Comparison of ENCODE assay signal across 28 cellular contexts in the genomic region with DNA sequence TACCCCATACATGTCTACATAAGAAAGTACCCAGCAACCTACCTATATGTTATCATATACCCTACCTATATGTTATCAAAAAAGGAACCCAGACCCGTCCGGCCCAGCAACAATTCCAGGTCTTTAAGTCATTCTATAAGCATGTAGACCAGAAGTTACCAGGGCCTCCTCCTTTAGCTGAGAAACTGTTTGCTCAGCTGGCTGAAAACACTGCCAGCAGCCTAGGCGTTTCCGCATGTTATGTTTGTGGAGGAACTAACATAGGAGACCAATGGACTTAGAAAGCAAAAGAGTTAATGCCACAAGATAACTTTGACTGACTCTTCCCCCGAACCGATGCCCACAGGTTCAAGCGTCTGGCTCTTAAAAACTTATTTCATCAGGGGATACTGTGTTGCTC.
"Had no signal": no experiment of that assay in that cellular context is flagged by ENCODE, and none has a peak within 500 bp of the region (broad histone marks: within the 10 kb centered on the region; RNA-seq: fewer than 3 reads in every experiment).

No MANE protein-coding gene starts in this region.

- H3K27ac ChIP-seq: ascending aorta, brain microvascular endothelial cell, epithelial cell of prostate, esophagus squamous epithelium, gastroesophageal sphincter had no signal

- H3K4me3 ChIP-seq: ascending aorta, esophagus squamous epithelium, gastroesophageal sphincter had no signal

- H3K4me1 ChIP-seq: ascending aorta had no signal

- DNase-seq: activated CD4-positive, alpha-beta memory T cell treated with anti-CD3 and anti-CD28 coated beads for 36 hours; activated CD4-positive, alpha-beta T cell treated with anti-CD3 and anti-CD28 coated beads for 36 hours; activated CD4-positive, alpha-beta T cell treated with anti-CD3 and anti-CD28 coated beads, Interleukin-2, amount 10 ng/mL, durations not matched to agents 24 days and 14 days; activated CD4-positive, CD25-positive, alpha-beta regulatory T cell; activated CD4-positive, CD25-positive, alpha-beta regulatory T cell treated with anti-CD3 and anti-CD28 coated beads, Interleukin-2, amount 50 U/mL, for 72 hours; activated CD8-positive, alpha-beta memory T cell treated with anti-CD3 and anti-CD28 coated beads, Interleukin-2, amount 10 ng/mL, durations not matched to agents 7 days and 5 days; activated CD8-positive, alpha-beta memory T cell treated with anti-CD3 and anti-CD28 coated beads, Interleukin-2, amount 50 U/mL, for 4 hours; activated CD8-positive, alpha-beta T cell treated with anti-CD3 and anti-CD28 coated beads, Interleukin-2, amount 10 ng/mL, durations not matched to agents 7 days and 5 days; activated gamma-delta T cell; activated naive CD4-positive, alpha-beta T cell; activated naive CD4-positive, alpha-beta T cell treated with anti-CD3 and anti-CD28 coated beads, Interleukin-2, amount 10 ng/mL, durations not matched to agents 7 days and 5 days; activated naive CD8-positive, alpha-beta T cell treated with anti-CD3 and anti-CD28 coated beads, Interleukin-2, amount 10 ng/mL, durations not matched to agents 7 days and 5 days; activated T-cell treated with anti-CD3 and anti-CD28 coated beads, Interleukin-2, amount 50 U/mL, for 24 hours; activated T-cell treated with anti-CD3 and anti-CD28 coated beads, Interleukin-2, amount 50 U/mL, for 72 hours; brain microvascular endothelial cell; caudate nucleus; effector CD8-positive, alpha-beta T cell; esophagus squamous epithelium; foreskin melanocyte; T-helper 2 cell had no signal

- FAIRE-seq: colon, endometrium, endothelial cell of umbilical vein had no signal

- ATAC-seq: activated CD4-positive, alpha-beta T cell treated with anti-CD3 and anti-CD28 coated beads for 36 hours; activated CD8-positive, alpha-beta memory T cell treated with anti-CD3 and anti-CD28 coated beads, Interleukin-2, amount 10 ng/mL, durations not matched to agents 7 days and 5 days; activated CD8-positive, alpha-beta T cell treated with anti-CD3 and anti-CD28 coated beads, Interleukin-2, amount 10 ng/mL, durations not matched to agents 7 days and 5 days; activated naive CD4-positive, alpha-beta T cell treated with anti-CD3 and anti-CD28 coated beads, Interleukin-2, amount 50 U/mL, for 72 hours; activated T-cell treated with anti-CD3 and anti-CD28 coated beads, Interleukin-2, amount 50 U/mL, for 72 hours; activated T-helper 17 cell treated with anti-CD3 and anti-CD28 coated beads, Interleukin-2, amount 50 U/mL, for 72 hours; gastroesophageal sphincter had no signal

- H3K36me3 ChIP-seq: ascending aorta, brain microvascular endothelial cell, esophagus squamous epithelium, gastroesophageal sphincter had no signal

- H3K27me3 ChIP-seq: ascending aorta, brain microvascular endothelial cell had no signal
